In the genomic region with DNA sequence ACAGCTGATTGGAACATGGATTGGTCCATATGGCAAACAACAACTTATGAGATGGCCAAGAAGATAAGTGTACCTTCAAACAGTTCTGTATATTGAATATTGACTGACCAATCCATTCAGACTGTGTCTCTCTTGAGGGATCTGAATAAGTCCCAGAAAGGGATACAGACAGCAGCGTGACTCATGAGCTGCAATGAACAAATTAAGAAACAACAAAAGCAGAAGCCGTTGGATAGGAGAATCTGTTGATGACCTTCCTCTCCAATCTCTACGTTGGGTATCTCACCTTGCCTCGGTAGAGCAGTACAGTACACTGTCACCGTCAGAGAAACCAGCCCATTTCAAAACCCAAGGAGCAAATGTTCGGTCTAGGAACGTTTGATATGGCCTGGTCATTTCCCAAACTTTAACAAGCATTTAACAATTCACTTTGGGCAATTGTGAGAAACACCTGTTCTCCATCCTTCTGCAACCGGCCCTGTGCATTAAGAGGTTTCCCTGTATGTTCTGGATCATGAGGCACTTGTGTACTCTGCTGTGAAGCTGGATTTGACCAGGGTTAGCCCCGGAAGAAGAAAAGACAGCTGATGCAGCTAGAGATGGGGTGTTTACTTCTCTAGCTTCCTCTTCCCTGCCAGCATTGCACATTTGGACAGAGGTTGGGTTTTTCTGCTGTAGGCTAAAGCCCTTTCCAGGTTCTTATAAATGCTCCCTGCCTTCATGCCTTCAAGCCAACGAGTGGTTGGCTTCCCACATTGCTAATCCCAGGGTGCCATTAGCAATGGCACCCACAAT, we compare ENCODE assay signal across 1 cellular context.
TF ChIP-seq lines count a peak whose summit lies in the region.

No MANE protein-coding gene starts in this region.

TF ChIP-seq in HepG2, 621 proteins besides CTCF, POLR2A, EP300 and RAD21:
- TF ChIP-seq ZNF280D (CRISPR knock-in tag; IDR thresholded peaks at IDR 0.05) (no peak), WIZ (CRISPR knock-in tag; IDR thresholded peaks at IDR 0.05) (no peak), ZNF264 (CRISPR knock-in tag; IDR thresholded peaks at IDR 0.05) (no peak), THAP9 (CRISPR knock-in tag; IDR thresholded peaks at IDR 0.05; ENCODE audit: borderline replicate concordance) (no peak), ZNF562 (CRISPR knock-in tag; IDR thresholded peaks at IDR 0.05; ENCODE audit: borderline replicate concordance) (no peak), TCF12 (IDR thresholded peaks at IDR 0.05) (no peak), TCF12 (CRISPR knock-in tag; IDR thresholded peaks at IDR 0.05) (no peak), ZNF235 (CRISPR knock-in tag; IDR thresholded peaks at IDR 0.05; ENCODE audit: borderline replicate concordance) (no peak), DPF2 (CRISPR knock-in tag; IDR thresholded peaks at IDR 0.05; ENCODE audit: borderline replicate concordance, low read depth) (no peak), CBX5 (CRISPR knock-in tag; IDR thresholded peaks at IDR 0.05; ENCODE audit: borderline replicate concordance) (no peak), NFYC (CRISPR knock-in tag; IDR thresholded peaks at IDR 0.05) (no peak), ZMYM2 (CRISPR knock-in tag; IDR thresholded peaks at IDR 0.05) (no peak), ZNF326 (CRISPR knock-in tag; IDR thresholded peaks at IDR 0.05; ENCODE audit: borderline replicate concordance) (no peak), NFIB (CRISPR knock-in tag; IDR thresholded peaks at IDR 0.05; ENCODE audit: borderline replicate concordance) (no peak), FOXC1 (CRISPR knock-in tag; IDR thresholded peaks at IDR 0.05; ENCODE audit: borderline replicate concordance) (no peak), ARNT (IDR thresholded peaks at IDR 0.05) (no peak)
- TF ChIP-seq, protein P1, sequence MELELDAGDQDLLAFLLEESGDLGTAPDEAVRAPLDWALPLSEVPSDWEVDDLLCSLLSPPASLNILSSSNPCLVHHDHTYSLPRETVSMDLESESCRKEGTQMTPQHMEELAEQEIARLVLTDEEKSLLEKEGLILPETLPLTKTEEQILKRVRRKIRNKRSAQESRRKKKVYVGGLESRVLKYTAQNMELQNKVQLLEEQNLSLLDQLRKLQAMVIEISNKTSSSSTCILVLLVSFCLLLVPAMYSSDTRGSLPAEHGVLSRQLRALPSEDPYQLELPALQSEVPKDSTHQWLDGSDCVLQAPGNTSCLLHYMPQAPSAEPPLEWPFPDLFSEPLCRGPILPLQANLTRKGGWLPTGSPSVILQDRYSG (CRISPR knock-in tag; IDR thresholded peaks at IDR 0.05) = no peak
- TF ChIP-seq, protein P2, sequence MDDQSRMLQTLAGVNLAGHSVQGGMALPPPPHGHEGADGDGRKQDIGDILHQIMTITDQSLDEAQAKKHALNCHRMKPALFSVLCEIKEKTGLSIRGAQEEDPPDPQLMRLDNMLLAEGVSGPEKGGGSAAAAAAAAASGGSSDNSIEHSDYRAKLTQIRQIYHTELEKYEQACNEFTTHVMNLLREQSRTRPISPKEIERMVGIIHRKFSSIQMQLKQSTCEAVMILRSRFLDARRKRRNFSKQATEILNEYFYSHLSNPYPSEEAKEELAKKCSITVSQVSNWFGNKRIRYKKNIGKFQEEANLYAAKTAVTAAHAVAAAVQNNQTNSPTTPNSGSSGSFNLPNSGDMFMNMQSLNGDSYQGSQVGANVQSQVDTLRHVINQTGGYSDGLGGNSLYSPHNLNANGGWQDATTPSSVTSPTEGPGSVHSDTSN (CRISPR knock-in tag; IDR thresholded peaks at IDR 0.05; ENCODE audit: borderline replicate concordance) = no peak
- TF ChIP-seq, protein P3, sequence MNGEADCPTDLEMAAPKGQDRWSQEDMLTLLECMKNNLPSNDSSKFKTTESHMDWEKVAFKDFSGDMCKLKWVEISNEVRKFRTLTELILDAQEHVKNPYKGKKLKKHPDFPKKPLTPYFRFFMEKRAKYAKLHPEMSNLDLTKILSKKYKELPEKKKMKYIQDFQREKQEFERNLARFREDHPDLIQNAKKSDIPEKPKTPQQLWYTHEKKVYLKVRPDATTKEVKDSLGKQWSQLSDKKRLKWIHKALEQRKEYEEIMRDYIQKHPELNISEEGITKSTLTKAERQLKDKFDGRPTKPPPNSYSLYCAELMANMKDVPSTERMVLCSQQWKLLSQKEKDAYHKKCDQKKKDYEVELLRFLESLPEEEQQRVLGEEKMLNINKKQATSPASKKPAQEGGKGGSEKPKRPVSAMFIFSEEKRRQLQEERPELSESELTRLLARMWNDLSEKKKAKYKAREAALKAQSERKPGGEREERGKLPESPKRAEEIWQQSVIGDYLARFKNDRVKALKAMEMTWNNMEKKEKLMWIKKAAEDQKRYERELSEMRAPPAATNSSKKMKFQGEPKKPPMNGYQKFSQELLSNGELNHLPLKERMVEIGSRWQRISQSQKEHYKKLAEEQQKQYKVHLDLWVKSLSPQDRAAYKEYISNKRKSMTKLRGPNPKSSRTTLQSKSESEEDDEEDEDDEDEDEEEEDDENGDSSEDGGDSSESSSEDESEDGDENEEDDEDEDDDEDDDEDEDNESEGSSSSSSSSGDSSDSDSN (CRISPR knock-in tag; IDR thresholded peaks at IDR 0.05) = no peak
